ENCODE assay signal across 17 cellular contexts in genomic region chr20:4076033-4076432, GRCh38.
"Had no signal": no experiment of that assay in that cellular context is flagged by ENCODE, and none has a peak within 500 bp of the region (broad histone marks: within the 10 kb centered on the region; RNA-seq: fewer than 3 reads in every experiment).

No MANE protein-coding gene starts in this region.

- H3K36me3 ChIP-seq: upper lobe of right lung, WERI-Rb-1 had no signal

- H3K9me3 ChIP-seq: upper lobe of right lung had no signal

- DNase-seq: activated CD4-positive, alpha-beta T cell treated with anti-CD3 and anti-CD28 coated beads, Interleukin-2, amount 50 U/mL, for 4 hours; activated gamma-delta T cell treated with Interleukin-2 at 50 U/mL for 16 hours; central memory CD4-positive, alpha-beta T cell; endodermal cell; hypothalamus; left colon; occipital lobe; retina; stimulated activated CD4-positive, alpha-beta T cell treated with anti-CD3 and anti-CD28 coated beads, Interleukin-12 subunit alpha, Interleukin-12 subunit beta, amount 100 ng/mL, for 4 hours; stimulated activated CD4-positive, alpha-beta T cell treated with anti-CD3 and anti-CD28 coated beads, Interleukin-1b, Interleukin-23, amount 100 ng/mL, for 48 hours; stimulated activated CD8-positive, alpha-beta memory T cell treated with anti-CD3 and anti-CD28 coated beads, Interleukin-4, amount 100 ng/mL, for 48 hours; stimulated activated naive CD4-positive, alpha-beta T cell; upper lobe of right lung; WERI-Rb-1 had no signal

- H3K27me3 ChIP-seq: upper lobe of right lung had no signal

- H3K4me1 ChIP-seq: upper lobe of right lung had no signal

- H3K4me3 ChIP-seq: lung, upper lobe of right lung had no signal

- H3K27ac ChIP-seq: upper lobe of right lung, WERI-Rb-1 had no signal

- ATAC-seq: activated naive CD4-positive, alpha-beta T cell treated with anti-CD3 and anti-CD28 coated beads, Interleukin-2, amount 50 U/mL, for 72 hours; left colon; natural killer cell treated with Interleukin-12 subunit alpha and Interleukin-12 subunit beta and Interleukin-15 and Interleukin-18, amount 100 ng/mL, for 72 hours had no signal
